ENCODE assay signal across 10 cellular contexts in the genomic region with DNA sequence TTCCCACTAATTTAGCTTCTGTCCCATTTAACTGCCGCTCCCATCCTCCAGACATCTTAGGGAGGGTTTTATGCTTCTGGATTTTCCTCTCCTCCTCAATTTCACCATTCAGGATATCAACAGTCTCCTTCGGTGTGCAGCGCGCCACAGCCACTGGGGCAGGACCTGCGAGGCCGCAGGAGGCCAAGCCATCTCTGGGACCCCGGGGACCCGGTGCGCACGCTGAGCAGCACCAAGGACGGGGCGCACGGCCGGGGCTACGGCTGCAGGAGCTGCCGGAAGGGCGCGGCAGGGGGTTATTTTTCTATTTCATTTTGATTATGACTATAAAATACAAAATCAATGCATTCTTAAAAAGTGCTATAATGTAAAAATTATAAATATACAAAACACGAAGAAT.
"Had no signal": no experiment of that assay in that cellular context is flagged by ENCODE, and none has a peak within 500 bp of the region (broad histone marks: within the 10 kb centered on the region; RNA-seq: fewer than 3 reads in every experiment).

No MANE protein-coding gene starts in this region.

- H2AFZ ChIP-seq: GM23248 had no signal

- FAIRE-seq: H54, HTR-8/SVneo, K562 had no signal

- H3K4me2 ChIP-seq: KMS-11 had no signal

- H3K9ac ChIP-seq: GM23248, KMS-11 had no signal

- H3K4me3 ChIP-seq: GM23248, K562 had no signal

- ATAC-seq: K562 had no signal

- DNase-seq: GM23248, GOT3, H9, HCEC 1CT, IMR-90, Karpas-422 had no signal

- H3K27ac ChIP-seq: GM23248, KMS-11 had no signal
